In genomic region chr12:108309674-108310312, GRCh38 we compare ENCODE assay signal across 22 cellular contexts. TPM values are rescaled to one million over a fixed set of nuclear protein-coding genes. Genes with fewer than 3 reads are reported as not detected.
DNase-seq lines count a peak whose midpoint lies in the region; ATAC-seq, FAIRE-seq and TF ChIP-seq lines count a peak whose summit lies in the region.
"Had no signal": no experiment of that assay in that cellular context is flagged by ENCODE, and none has a peak within 500 bp of the region (broad histone marks: within the 10 kb centered on the region; RNA-seq: fewer than 3 reads in every experiment).

No MANE protein-coding gene starts in this region.

- H3K4me2 ChIP-seq in A549: no peak overlapping the region

- peaks cover 11 to 23% (median 13%) of the 10 kb centered on the region in 3 donors for H3K36me3 Mint-ChIP-seq in immature natural killer cell
- no peaks in the 10 kb centered on the region for H3K36me3 Mint-ChIP-seq in activated naive CD4-positive, alpha-beta T cell treated with anti-CD3 and anti-CD28 coated beads, Interleukin-2, amount 10 ng/mL, durations not matched to agents 7 days and 5 days

- FAIRE-seq in A549 (lab: Jason Lieb, UNC): no peak
- FAIRE-seq: urothelium cell line had no signal

- no peak for TF ChIP-seq RAD21 in A549 (conservative IDR thresholded peaks at IDR 0.05 in 1 of 2, IDR thresholded peaks at IDR 0.05 in 1 of 2)

- no peak for TF ChIP-seq POLR2A in A549 (IDR thresholded peaks at IDR 0.05; ENCODE audit: low read length)
- no peak for TF ChIP-seq POLR2A in NB4 (IDR thresholded peaks at IDR 0.05; ENCODE audit: extremely low read depth, insufficient read length)

- TF ChIP-seq CTCF in A549 (IDR thresholded peaks at IDR 0.05) (no peak), NB4 (IDR thresholded peaks at IDR 0.05; ENCODE audit: low read depth, low read length) (no peak)

- no peaks in the 10 kb centered on the region for H3K4me1 ChIP-seq in A549

- POLR2A ChIA-PET in A549 (lab: Yijun Ruan, JAX): no interaction called here

- ATAC-seq in A549 (no peak), GM18867 (IDR thresholded peaks at IDR 0.05; ENCODE audit: unreplicated experiment) (peak; percentile 40), GM21619 (IDR thresholded peaks at IDR 0.05; ENCODE audit: unreplicated experiment) (no peak)
- ATAC-seq: left lung had no signal

- no peaks in the 10 kb centered on the region for H3K9me3 ChIP-seq in A549
- H3K9me3 ChIP-seq: BLaER1 treated with 17β-estradiol and CSF1 and Interleukin-3, amounts not matched to agents 10 nM and 100 nM; left lung; neutrophil had no signal

- no peak overlapping the region for H3K4me3 ChIP-seq in A549
- no peak overlapping the region for H3K4me3 ChIP-seq in NB4 (ENCODE audit: low read depth, low read length)
- H3K4me3 ChIP-seq: BLaER1 treated with 17β-estradiol and CSF1 and Interleukin-3, amounts not matched to agents 10 nM and 100 nM; left lung had no signal

- no peak for TF ChIP-seq EP300 in A549 (IDR thresholded peaks at IDR 0.05)

- 26% methylated on average over 2 of the region's 2 CpGs for WGBS in A549 (ENCODE audit: missing lambda C conversion rate)

- CTCF ChIA-PET in A549 (lab: Yijun Ruan, JAX): no interaction called here
- CTCF ChIA-PET in activated naive CD4-positive, alpha-beta T cell treated with anti-CD3 and anti-CD28 coated beads, Interleukin-2, amount 10 ng/mL, durations not matched to agents 7 days and 5 days (lab: Charles Lee): no interaction called here

- no peak overlapping the region for H3K27ac ChIP-seq in A549
- H3K27ac ChIP-seq: left lung, neutrophil, VCaP had no signal

- DNase-seq in A549 (ENCODE audit: low read depth in 1 of 2, low spot score in 1 of 2) (no peak), NB4 (ENCODE audit: low read depth) (peak; percentile 74), immature natural killer cell (no peak), cerebellar nuclear complex (lab: John Stamatoyannopoulos, UW) (no peak), NCI-H524 treated with DMSO at 0.1 percent for 48 hours (lab: John Stamatoyannopoulos, UW) (no peak)
- DNase-seq in activated naive CD4-positive, alpha-beta T cell treated with anti-CD3 and anti-CD28 coated beads, Interleukin-2, amount 10 ng/mL, durations not matched to agents 7 days and 5 days: no peak
- DNase-seq: activated CD4-positive, alpha-beta T cell treated with anti-CD3 and anti-CD28 coated beads, Interleukin-2, amount 50 U/mL, for 4 hours; activated naive CD4-positive, alpha-beta T cell; endodermal cell; GDM1; left lung; NCI-H1694 treated with DMSO at 0.1 percent for 48 hours; NCI-H446; SHP77; stimulated activated CD8-positive, alpha-beta memory T cell treated with anti-CD3 and anti-CD28 coated beads, Interleukin-4, amount 100 ng/mL, for 48 hours had no signal

- H3K27me3 Mint-ChIP-seq in immature natural killer cell (ENCODE audit: low read depth in 3 of 3): peaks cover 2 to 3% (median 2%) of the 10 kb centered on the region in 3 donors
- H3K27me3 Mint-ChIP-seq in activated naive CD4-positive, alpha-beta T cell treated with anti-CD3 and anti-CD28 coated beads, Interleukin-2, amount 10 ng/mL, durations not matched to agents 7 days and 5 days: peaks cover 33% of the 10 kb centered on the region

- H3K4me1 Mint-ChIP-seq in immature natural killer cell: peaks cover 95 to 100% of the 10 kb centered on the region in 2 donors
- H3K4me1 Mint-ChIP-seq in activated naive CD4-positive, alpha-beta T cell treated with anti-CD3 and anti-CD28 coated beads, Interleukin-2, amount 10 ng/mL, durations not matched to agents 7 days and 5 days: peaks cover 12% of the 10 kb centered on the region

- no peaks in the 10 kb centered on the region for H3K9me3 Mint-ChIP-seq in immature natural killer cell
- no peaks in the 10 kb centered on the region for H3K9me3 Mint-ChIP-seq in activated naive CD4-positive, alpha-beta T cell treated with anti-CD3 and anti-CD28 coated beads, Interleukin-2, amount 10 ng/mL, durations not matched to agents 7 days and 5 days
- H3K9me3 Mint-ChIP-seq: central memory CD8-positive, alpha-beta T cell; endodermal cell had no signal

- H3K27ac Mint-ChIP-seq in immature natural killer cell: peak overlapping the region; percentile 25 to 97 (median 92)
- no peak overlapping the region for H3K27ac Mint-ChIP-seq in activated naive CD4-positive, alpha-beta T cell treated with anti-CD3 and anti-CD28 coated beads, Interleukin-2, amount 10 ng/mL, durations not matched to agents 7 days and 5 days
- H3K27ac Mint-ChIP-seq: endodermal cell had no signal

- H3K4me3 Mint-ChIP-seq in immature natural killer cell: peak overlapping the region in 2 of 5 donors; percentile 1 to 54
- no peak overlapping the region for H3K4me3 Mint-ChIP-seq in activated naive CD4-positive, alpha-beta T cell treated with anti-CD3 and anti-CD28 coated beads, Interleukin-2, amount 10 ng/mL, durations not matched to agents 7 days and 5 days
- H3K4me3 Mint-ChIP-seq: central memory CD8-positive, alpha-beta T cell; endodermal cell had no signal

TF ChIP-seq in A549, 52 proteins besides CTCF, POLR2A, EP300 and RAD21:
- TF ChIP-seq PBX3 (IDR thresholded peaks at IDR 0.05) (no peak), EHF (CRISPR knock-in tag; IDR thresholded peaks at IDR 0.05) (no peak), MAX (IDR thresholded peaks at IDR 0.05) (no peak), JUN (IDR thresholded peaks at IDR 0.05) (no peak), ZC3H11A (IDR thresholded peaks at IDR 0.05) (no peak), ZFP36 (IDR thresholded peaks at IDR 0.05; ENCODE audit: borderline replicate concordance, partially characterized antibody) (peak; percentile 49), TFCP2L1 (CRISPR knock-in tag; IDR thresholded peaks at IDR 0.05) (no peak)

RNA-seq across cellular contexts. Expression of gene CMKLR1, which starts 29.3 kb away (rescaled TPM):
- polyA plus RNA-seq in A549 (2011; rRNA removed) (not detected in 2 replicates), A549 (2017; fragmentation: RNase III; extraction: RNeasy Plus Mini Kit Qiagen cat#74134 plus additional on column Dnase treatment) (not detected in 3 replicates), immature natural killer cell (10 to 100 TPM; 32.5 to 83.7 (median 49.6) TPM)
- not detected in 2 replicates for polyA plus RNA-seq in A549 (2012; cell fraction: cytosol; rRNA removed)
- polyA plus RNA-seq in A549 (2012; cell fraction: nucleus; rRNA removed): not detected in 2 replicates
- polyA minus RNA-seq in A549 (2011; rRNA and poly(A)+ RNA removed): 0.04 TPM in 1 of 2 replicates, not detected in the other

Comparison
In these comparisons a context has a peak if more than half of its experiments do, and no peak if none do; other contexts are left out.
1. RNA of gene CMKLR1, which starts 29.3 kb away (polyA plus RNA-seq): 32.5 to 83.7 TPM in immature natural killer cell; not detected in A549; every median in the first group is over 10 times any median in the second.